ENCODE assay signal across 21 cellular contexts in genomic region chr15:43094416-43095039, GRCh38.
"Had no signal": no experiment of that assay in that cellular context is flagged by ENCODE, and none has a peak within 500 bp of the region (broad histone marks: within the 10 kb centered on the region; RNA-seq: fewer than 3 reads in every experiment).

No MANE protein-coding gene starts in this region.

- H3K4me3 ChIP-seq: esophagus muscularis mucosa, gastroesophageal sphincter, heart left ventricle, thoracic aorta, upper lobe of left lung had no signal

- H3K9me3 ChIP-seq: esophagus muscularis mucosa, gastroesophageal sphincter, heart left ventricle, thoracic aorta, upper lobe of left lung had no signal

- H3K27me3 Mint-ChIP-seq: activated CD4-positive, alpha-beta memory T cell treated with anti-CD3 and anti-CD28 coated beads, Interleukin-2, amount 10 ng/mL, durations not matched to agents 7 days and 5 days; activated CD8-positive, alpha-beta memory T cell treated with anti-CD3 and anti-CD28 coated beads, Interleukin-2, amount 10 ng/mL, durations not matched to agents 7 days and 5 days; activated naive CD4-positive, alpha-beta T cell treated with anti-CD3 and anti-CD28 coated beads, Interleukin-2, amount 10 ng/mL, durations not matched to agents 7 days and 5 days; activated T-cell treated with anti-CD3 and anti-CD28 coated beads, Interleukin-2, amount 50 U/mL, for 24 hours; stimulated activated memory B cell treated with anti-CD40 and anti-IgM and Interleukin-4, amounts not matched to agents 10 μg/mL and 1 μg/mL and 100 μg/mL, for 72 hours; T-cell had no signal

- DNase-seq: activated CD4-positive, alpha-beta memory T cell treated with anti-CD3 and anti-CD28 coated beads, Interleukin-2, amount 10 ng/mL, durations not matched to agents 7 days and 5 days; activated CD8-positive, alpha-beta memory T cell treated with anti-CD3 and anti-CD28 coated beads, Interleukin-2, amount 10 ng/mL, durations not matched to agents 7 days and 5 days; activated effector memory CD4-positive, alpha-beta T cell treated with Interleukin-2 at 50 U/mL for 16 hours; activated naive CD4-positive, alpha-beta T cell treated with anti-CD3 and anti-CD28 coated beads, Interleukin-2, amount 10 ng/mL, durations not matched to agents 7 days and 5 days; activated T-cell treated with anti-CD3 and anti-CD28 coated beads, Interleukin-2, amount 50 U/mL, for 24 hours; aorta; cerebellar nuclear complex; effector CD8-positive, alpha-beta T cell; heart left ventricle; left ventricle myocardium superior; stimulated activated CD4-positive, alpha-beta T cell treated with anti-CD3 and anti-CD28 coated beads, Interleukin-4, amount 100 ng/mL, for 24 hours; T-cell; T-helper 9 cell; upper lobe of left lung; WERI-Rb-1 had no signal

- H3K27ac ChIP-seq: brain microvascular endothelial cell, thoracic aorta, upper lobe of left lung, WERI-Rb-1 had no signal

- ATAC-seq: activated CD8-positive, alpha-beta memory T cell treated with anti-CD3 and anti-CD28 coated beads, Interleukin-2, amount 10 ng/mL, durations not matched to agents 7 days and 5 days; gastroesophageal sphincter; heart left ventricle; sciatic nerve; stimulated activated memory B cell treated with anti-CD40 and anti-IgM and Interleukin-4, amounts not matched to agents 10 μg/mL and 1 μg/mL and 100 μg/mL, for 72 hours; T-cell had no signal

- H3K9me3 Mint-ChIP-seq: activated CD4-positive, alpha-beta memory T cell treated with anti-CD3 and anti-CD28 coated beads, Interleukin-2, amount 10 ng/mL, durations not matched to agents 7 days and 5 days; activated naive CD4-positive, alpha-beta T cell treated with anti-CD3 and anti-CD28 coated beads, Interleukin-2, amount 10 ng/mL, durations not matched to agents 7 days and 5 days; activated T-cell treated with anti-CD3 and anti-CD28 coated beads, Interleukin-2, amount 50 U/mL, for 24 hours; stimulated activated memory B cell treated with anti-CD40 and anti-IgM and Interleukin-4, amounts not matched to agents 10 μg/mL and 1 μg/mL and 100 μg/mL, for 72 hours; T-cell had no signal

- H3K27me3 ChIP-seq: brain microvascular endothelial cell, esophagus muscularis mucosa, gastroesophageal sphincter, heart left ventricle, upper lobe of left lung had no signal

- H3K4me3 Mint-ChIP-seq: activated CD4-positive, alpha-beta memory T cell treated with anti-CD3 and anti-CD28 coated beads, Interleukin-2, amount 10 ng/mL, durations not matched to agents 7 days and 5 days; activated CD8-positive, alpha-beta memory T cell treated with anti-CD3 and anti-CD28 coated beads, Interleukin-2, amount 10 ng/mL, durations not matched to agents 7 days and 5 days; activated naive CD4-positive, alpha-beta T cell treated with anti-CD3 and anti-CD28 coated beads, Interleukin-2, amount 10 ng/mL, durations not matched to agents 7 days and 5 days; activated T-cell treated with anti-CD3 and anti-CD28 coated beads, Interleukin-2, amount 50 U/mL, for 24 hours; stimulated activated memory B cell treated with anti-CD40 and anti-IgM and Interleukin-4, amounts not matched to agents 10 μg/mL and 1 μg/mL and 100 μg/mL, for 72 hours; T-cell had no signal

- H3K27ac Mint-ChIP-seq: activated CD4-positive, alpha-beta memory T cell treated with anti-CD3 and anti-CD28 coated beads, Interleukin-2, amount 10 ng/mL, durations not matched to agents 7 days and 5 days; activated CD8-positive, alpha-beta memory T cell treated with anti-CD3 and anti-CD28 coated beads, Interleukin-2, amount 10 ng/mL, durations not matched to agents 7 days and 5 days; activated naive CD4-positive, alpha-beta T cell treated with anti-CD3 and anti-CD28 coated beads, Interleukin-2, amount 10 ng/mL, durations not matched to agents 7 days and 5 days; activated T-cell treated with anti-CD3 and anti-CD28 coated beads, Interleukin-2, amount 50 U/mL, for 24 hours; stimulated activated memory B cell treated with anti-CD40 and anti-IgM and Interleukin-4, amounts not matched to agents 10 μg/mL and 1 μg/mL and 100 μg/mL, for 72 hours; T-cell had no signal
